ENCODE assay signal across 8 cellular contexts in genomic region chr3:16290007-16290826, GRCh38. TPM values are rescaled to one million over a fixed set of nuclear protein-coding genes. Genes with fewer than 3 reads are reported as not detected.
A peak's percentile ranks its signal among the peaks of the same experiment; 100 is the strongest.
DNase-seq lines count a peak whose midpoint lies in the region; ATAC-seq and TF ChIP-seq lines count a peak whose summit lies in the region.

No MANE protein-coding gene starts in this region.

- H3K4me2 ChIP-seq in KMS-11, result peak overlapping the region; percentile 51

- H4K20me1 ChIP-seq in KMS-11 (ENCODE audit: insufficient read depth), result no peaks in the 10 kb centered on the region

- DNase-seq in activated gamma-delta T cell treated with Interleukin-2 at 50 U/mL for 16 hours (peak; percentile 45), activated gamma-delta T cell (lab: John Stamatoyannopoulos, UW) (no peak), SKM-1 treated with dmso at 0.1 percent for 144 hours (lab: John Stamatoyannopoulos, UW; ENCODE audit: unreplicated experiment) (peak; percentile 67), cardiac fibroblast (ENCODE audit: low read depth in 2 of 2) (peak; percentile 76 to 77), left lung (no peak), GOT3 (lab: John Stamatoyannopoulos, UW) (no peak)
- peak; percentile 58 for DNase-seq in stimulated activated naive CD8-positive, alpha-beta T cell treated with anti-CD3 and anti-CD28 coated beads, Interleukin-15, Interleukin-2, amounts not matched to agents 100 U/mL and 50 U/mL, for 24 hours

- no peak overlapping the region for H2AFZ ChIP-seq in KMS-11 (ENCODE audit: low read depth)

- no peaks in the 10 kb centered on the region for H3K27me3 ChIP-seq in KMS-11 (ENCODE audit: insufficient read depth, low read depth)
- H3K27me3 ChIP-seq in left lung, result no peaks in the 10 kb centered on the region

- TF ChIP-seq CTCF in KMS-11 (conservative IDR thresholded peaks at IDR 0.05; ENCODE audit: low read depth, low read length) (peak; percentile 64), cardiac fibroblast (IDR thresholded peaks at IDR 0.05; ENCODE audit: low read depth, low read length) (peak; percentile 80), left lung (IDR thresholded peaks at IDR 0.05) (peak; percentile 74 to 77)

- H3K4me3 ChIP-seq in KMS-11 (IDR thresholded peaks at IDR 0.05; ENCODE audit: insufficient read depth, low read depth, low read length), result no peak overlapping the region
- H3K4me3 ChIP-seq in cardiac fibroblast (replicated peaks in 1 of 2; ENCODE audit: low read depth in 2 of 2, low read length in 2 of 2), result no peak overlapping the region
- no peak overlapping the region for H3K4me3 ChIP-seq in left lung

- peak; percentile 93 for ATAC-seq in left lung
- no peak for ATAC-seq in stimulated activated naive CD8-positive, alpha-beta T cell treated with anti-CD3 and anti-CD28 coated beads, Interleukin-15, Interleukin-2, amounts not matched to agents 100 U/mL and 50 U/mL, for 24 hours

- H3K27ac ChIP-seq in KMS-11 (peak overlapping the region; percentile 28; the same call in 1 of the 2 replicates), left lung (no peak overlapping the region)

- H3K79me2 ChIP-seq in KMS-11 (ENCODE audit: insufficient read depth, low read depth), result no peaks in the 10 kb centered on the region; the same call in 1 of the 2 replicates

- H3K9ac ChIP-seq in KMS-11, result no peak overlapping the region

- H3K4me1 ChIP-seq in KMS-11 (ENCODE audit: low read depth, poor library complexity, severe bottlenecking) (peaks cover 68% of the 10 kb centered on the region), left lung (peaks cover 7 to 34% of the 10 kb centered on the region in 2 donors)

- intact Hi-C loops in left lung (cut with DNase I), result no loop called here

- no peaks in the 10 kb centered on the region for H3K36me3 ChIP-seq in KMS-11 (ENCODE audit: insufficient read depth)
- H3K36me3 ChIP-seq in left lung, result peaks cover 0 to 12% of the 10 kb centered on the region in 2 donors

- H3K9me3 ChIP-seq in left lung, result peaks cover 0 to 7% of the 10 kb centered on the region in 2 donors

RNA-seq across cellular contexts. Expression of gene OXNAD1, which starts 25.2 kb away (rescaled TPM):
- 10 to 100 TPM in 1 of 2 donors, 1 to 10 TPM in 1; 8.4 to 14.3 TPM for total RNA-seq in left lung

RNA-seq across cellular contexts. Expression of gene DPH3, which starts 25.5 kb away (rescaled TPM):
- total RNA-seq in left lung, result 10 to 100 TPM; 21.9 to 30.4 TPM

Comparison
In these comparisons a context has a peak if more than half of its experiments do, and no peak if none do; other contexts are left out.
1. DNase-seq: peak in activated gamma-delta T cell treated with Interleukin-2 at 50 U/mL for 16 hours (single experiment), SKM-1 treated with dmso at 0.1 percent for 144 hours (single experiment), cardiac fibroblast (2 of 2) and stimulated activated naive CD8-positive, alpha-beta T cell treated with anti-CD3 and anti-CD28 coated beads, Interleukin-15, Interleukin-2, amounts not matched to agents 100 U/mL and 50 U/mL, for 24 hours (single experiment); none in activated gamma-delta T cell (single experiment), left lung (0 of 2) and GOT3 (single experiment).
2. Peak in every context shown above with its lines, with median percentiles within 50 percentile points of each other: CTCF ChIP-seq.